12 cellular contexts compared by ENCODE assay signal in genomic region chr7:22660732-22661131, GRCh38.
DNase-seq lines count a peak whose midpoint lies in the region; ATAC-seq and TF ChIP-seq lines count a peak whose summit lies in the region.
"Had no signal": no experiment of that assay in that cellular context is flagged by ENCODE, and none has a peak within 500 bp of the region (broad histone marks: within the 10 kb centered on the region; RNA-seq: fewer than 3 reads in every experiment).

No MANE protein-coding gene starts in this region.

- 92% methylated on average over 3 of the region's 3 CpGs for WGBS in mesenchymal stem cell

- H2BK12ac ChIP-seq in mesenchymal stem cell (ENCODE audit: low read length in 2 of 2): no peak overlapping the region

- no peak overlapping the region for H2AK5ac ChIP-seq in mesenchymal stem cell (ENCODE audit: low read length, severe bottlenecking)

- H2BK120ac ChIP-seq in mesenchymal stem cell (ENCODE audit: low read depth, low read length): no peak overlapping the region

- H3K27ac Mint-ChIP-seq in WTC11: no peak overlapping the region
- no peak overlapping the region for H3K27ac Mint-ChIP-seq in activated CD4-positive, alpha-beta T cell treated with anti-CD3 and anti-CD28 coated beads, Interleukin-2, amount 10 ng/mL, durations not matched to agents 7 days and 5 days
- H3K27ac Mint-ChIP-seq: activated T-helper 2 cell treated with anti-CD3 and anti-CD28 coated beads, Interferon-gamma antibody, Interleukin-2, Interleukin-4, amounts not matched to agents 10 μg/mL and 5 μg/mL and 100 μg/mL, durations not matched to agents 14 hours and 24 hours and 36 hours had no signal

- no peak overlapping the region for H2BK15ac ChIP-seq in mesenchymal stem cell (ENCODE audit: low read depth, poor library complexity, severe bottlenecking)

- H3K27ac ChIP-seq in HL-60 (replicated peaks): no peak overlapping the region
- no peak overlapping the region for H3K27ac ChIP-seq in mesenchymal stem cell (ENCODE audit: low read length, poor library complexity, severe bottlenecking)

- no peak overlapping the region for H3K4ac ChIP-seq in mesenchymal stem cell (ENCODE audit: low read depth in 1 of 2, low read length in 2 of 2)

- POLR2A ChIA-PET in WTC11 (lab: Charles Lee): no interaction called here
- POLR2A ChIA-PET in activated CD4-positive, alpha-beta T cell treated with anti-CD3 and anti-CD28 coated beads, Interleukin-2, amount 10 ng/mL, durations not matched to agents 7 days and 5 days (lab: Charles Lee): no interaction called here

- H3K27me3 ChIP-seq in HL-60 (ENCODE audit: insufficient read depth, poor library complexity, severe bottlenecking): no peaks in the 10 kb centered on the region
- no peaks in the 10 kb centered on the region for H3K27me3 ChIP-seq in mesenchymal stem cell (ENCODE audit: control insufficient read depth in 1 of 2, insufficient read depth in 1 of 2, low read length in 2 of 2)

- no peak overlapping the region for H4K8ac ChIP-seq in mesenchymal stem cell (ENCODE audit: low read length)

- H3K4me3 Mint-ChIP-seq in WTC11: no peak overlapping the region
- no peak overlapping the region for H3K4me3 Mint-ChIP-seq in activated CD4-positive, alpha-beta T cell treated with anti-CD3 and anti-CD28 coated beads, Interleukin-2, amount 10 ng/mL, durations not matched to agents 7 days and 5 days

- peaks cover 25% of the 10 kb centered on the region for H3K4me1 Mint-ChIP-seq in WTC11
- H3K4me1 Mint-ChIP-seq in activated CD4-positive, alpha-beta T cell treated with anti-CD3 and anti-CD28 coated beads, Interleukin-2, amount 10 ng/mL, durations not matched to agents 7 days and 5 days: peaks cover 25% of the 10 kb centered on the region

- no peaks in the 10 kb centered on the region for H3K27me3 Mint-ChIP-seq in WTC11 (ENCODE audit: low read depth)
- peaks cover 31% of the 10 kb centered on the region for H3K27me3 Mint-ChIP-seq in activated CD4-positive, alpha-beta T cell treated with anti-CD3 and anti-CD28 coated beads, Interleukin-2, amount 10 ng/mL, durations not matched to agents 7 days and 5 days

- H4K91ac ChIP-seq in mesenchymal stem cell (ENCODE audit: low read length): peak overlapping the region; percentile 3

- H2AFZ ChIP-seq in mesenchymal stem cell (ENCODE audit: low read depth, low read length): no peak overlapping the region

- no peak overlapping the region for H2BK5ac ChIP-seq in mesenchymal stem cell (ENCODE audit: low read depth, low read length, poor library complexity, severe bottlenecking)

- H3K4me2 ChIP-seq in mesenchymal stem cell (ENCODE audit: low read length, poor library complexity, severe bottlenecking): no peak overlapping the region

- DNase-seq in DMS 273 (lab: John Stamatoyannopoulos, UW; ENCODE audit: unreplicated experiment): peak; percentile 44
- DNase-seq in DMS 273 treated with DMSO at 0.1 percent for 48 hours (lab: John Stamatoyannopoulos, UW): no peak
- no peak for DNase-seq in HL-60 (ENCODE audit: low read depth in 1 of 2, low spot score in 1 of 2)
- DNase-seq in WTC11 (ENCODE audit: low spot score): peak; percentile 32
- no peak for DNase-seq in mesenchymal stem cell
- DNase-seq in posterior cingulate gyrus: no peak
- no peak for DNase-seq in retina
- no peak for DNase-seq in activated CD4-positive, alpha-beta T cell treated with anti-CD3 and anti-CD28 coated beads, Interleukin-2, amount 10 ng/mL, durations not matched to agents 7 days and 5 days
- DNase-seq: GF-D8; NK-92 treated with Interleukin-12 subunit alpha and Interleukin-12 subunit beta, amount 100 ng/mL, for 24 hours; substantia nigra had no signal

- H3K36me3 ChIP-seq in mesenchymal stem cell (ENCODE audit: control insufficient read depth in 1 of 2, insufficient read depth in 2 of 2, low read depth in 1 of 2, low read length in 2 of 2): no peaks in the 10 kb centered on the region

- H3K9me3 Mint-ChIP-seq in WTC11: no peaks in the 10 kb centered on the region; the same call in 1 of the 2 replicates
- no peaks in the 10 kb centered on the region for H3K9me3 Mint-ChIP-seq in activated CD4-positive, alpha-beta T cell treated with anti-CD3 and anti-CD28 coated beads, Interleukin-2, amount 10 ng/mL, durations not matched to agents 7 days and 5 days

- no peak overlapping the region for H3K18ac ChIP-seq in mesenchymal stem cell (ENCODE audit: low read depth in 1 of 2, low read length in 2 of 2)

- intact Hi-C loops in posterior cingulate gyrus (cut with DNase I): no loop called here

- CTCF ChIA-PET in WTC11 (lab: Charles Lee): interaction anchor here (0.6 to 3.1 kb wide), 22 partner anchors 9 to 383 kb away, joined by 3 to 21 read pairs (median 5); partner anchors contain the start of gene IL6
- CTCF ChIA-PET in activated CD4-positive, alpha-beta T cell treated with anti-CD3 and anti-CD28 coated beads, Interleukin-2, amount 10 ng/mL, durations not matched to agents 7 days and 5 days (lab: Charles Lee): interaction anchor here (1.0 to 1.8 kb wide), 4 partner anchors 9 to 66 kb away, joined by 3 to 6 read pairs (median 4); partner anchors contain the start of gene IL6

- H3K14ac ChIP-seq in mesenchymal stem cell (ENCODE audit: low read length in 2 of 2): no peak overlapping the region

- peaks cover 3% of the 10 kb centered on the region for H3K4me1 ChIP-seq in mesenchymal stem cell (ENCODE audit: control insufficient read depth, insufficient read depth, low read depth, low read length)

- peaks cover 11% of the 10 kb centered on the region for H3K9me3 ChIP-seq in mesenchymal stem cell (ENCODE audit: control insufficient read depth, low read length)

- no peaks in the 10 kb centered on the region for H3K79me1 ChIP-seq in mesenchymal stem cell (replicated peaks; ENCODE audit: low read length, poor library complexity, severe bottlenecking)

- H3K23ac ChIP-seq in mesenchymal stem cell (ENCODE audit: low read length in 2 of 2): no peak overlapping the region

- TF ChIP-seq CTCF in HL-60 (IDR thresholded peaks at IDR 0.05; ENCODE audit: insufficient read depth, low read length): peak; percentile 19
- peak; percentile 54; the same call in 1 of the 2 replicates for TF ChIP-seq CTCF in WTC11 (IDR thresholded peaks at IDR 0.05)

- ATAC-seq in WTC11: peak; percentile 86

- H3K9ac ChIP-seq in mesenchymal stem cell (ENCODE audit: low read length): no peak overlapping the region

- H3K4me3 ChIP-seq in HL-60 (replicated peaks; ENCODE audit: insufficient read depth, low read length) (no peak overlapping the region), mesenchymal stem cell (ENCODE audit: insufficient read depth in 1 of 2, low read depth in 1 of 2, low read length in 2 of 2) (no peak overlapping the region)

- no peaks in the 10 kb centered on the region for H3K36me3 Mint-ChIP-seq in WTC11
- peaks cover 5% of the 10 kb centered on the region for H3K36me3 Mint-ChIP-seq in activated CD4-positive, alpha-beta T cell treated with anti-CD3 and anti-CD28 coated beads, Interleukin-2, amount 10 ng/mL, durations not matched to agents 7 days and 5 days (ENCODE audit: low read depth)

TF ChIP-seq in WTC11, 78 proteins besides CTCF, POLR2A, EP300 and RAD21 (continues in another document):
- TF ChIP-seq TEAD1 (CRISPR knock-in tag; IDR thresholded peaks at IDR 0.05) (no peak), KAT7 (CRISPR knock-in tag; IDR thresholded peaks at IDR 0.05; ENCODE audit: borderline replicate concordance) (no peak), TP53 (CRISPR knock-in tag; IDR thresholded peaks at IDR 0.05) (no peak), ZNF423 (CRISPR knock-in tag; IDR thresholded peaks at IDR 0.05) (no peak), ATF3 (CRISPR knock-in tag; conservative IDR thresholded peaks at IDR 0.05) (no peak), NFYB (CRISPR knock-in tag; conservative IDR thresholded peaks at IDR 0.05; ENCODE audit: low read depth) (no peak), ETV6 (CRISPR knock-in tag; IDR thresholded peaks at IDR 0.05) (no peak), GABPB1 (CRISPR knock-in tag; IDR thresholded peaks at IDR 0.05) (no peak), SP1 (CRISPR knock-in tag; conservative IDR thresholded peaks at IDR 0.05) (no peak), GRHL2 (CRISPR knock-in tag; IDR thresholded peaks at IDR 0.05; ENCODE audit: insufficient replicate concordance, severe bottlenecking) (no peak), TCF7 (CRISPR knock-in tag; IDR thresholded peaks at IDR 0.05; ENCODE audit: low read depth) (no peak), ZNF512 (CRISPR knock-in tag; IDR thresholded peaks at IDR 0.05; ENCODE audit: borderline replicate concordance) (no peak), NFE2L1 (CRISPR knock-in tag; IDR thresholded peaks at IDR 0.05) (no peak), ZNF416 (CRISPR knock-in tag; IDR thresholded peaks at IDR 0.05) (no peak), ATF1 (CRISPR knock-in tag; IDR thresholded peaks at IDR 0.05) (no peak), RORB (CRISPR knock-in tag; IDR thresholded peaks at IDR 0.05) (no peak)
- TF ChIP-seq, protein P1, sequence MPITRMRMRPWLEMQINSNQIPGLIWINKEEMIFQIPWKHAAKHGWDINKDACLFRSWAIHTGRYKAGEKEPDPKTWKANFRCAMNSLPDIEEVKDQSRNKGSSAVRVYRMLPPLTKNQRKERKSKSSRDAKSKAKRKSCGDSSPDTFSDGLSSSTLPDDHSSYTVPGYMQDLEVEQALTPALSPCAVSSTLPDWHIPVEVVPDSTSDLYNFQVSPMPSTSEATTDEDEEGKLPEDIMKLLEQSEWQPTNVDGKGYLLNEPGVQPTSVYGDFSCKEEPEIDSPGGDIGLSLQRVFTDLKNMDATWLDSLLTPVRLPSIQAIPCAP (CRISPR knock-in tag; IDR thresholded peaks at IDR 0.05): no peak

Comparison
In these comparisons a context has a peak if more than half of its experiments do, and no peak if none do; other contexts are left out.
1. DNase-seq: peak in DMS 273 (single experiment) and WTC11 (single experiment); none in DMS 273 treated with DMSO at 0.1 percent for 48 hours (single experiment), HL-60 (0 of 2), mesenchymal stem cell (single experiment), posterior cingulate gyrus (0 of 10), retina (single experiment) and activated CD4-positive, alpha-beta T cell treated with anti-CD3 and anti-CD28 coated beads, Interleukin-2, amount 10 ng/mL, durations not matched to agents 7 days and 5 days (single experiment).